ENCODE assay signal across 1 cellular context in genomic region chr4:184446132-184446531, GRCh38.
TF ChIP-seq lines count a peak whose summit lies in the region.

No MANE protein-coding gene starts in this region.

TF ChIP-seq in H1, 55 proteins besides CTCF, POLR2A, EP300 and RAD21:
- TF ChIP-seq BCL11A (IDR thresholded peaks at IDR 0.05; ENCODE audit: low read depth in 2 of 2, low read length in 2 of 2) (no peak), GTF2F1 (IDR thresholded peaks at IDR 0.05; ENCODE audit: borderline replicate concordance, low read depth, low read length) (no peak), CTBP2 (IDR thresholded peaks at IDR 0.05; ENCODE audit: borderline replicate concordance, insufficient read depth, insufficient read length, low read length) (no peak), TAF1 (IDR thresholded peaks at IDR 0.05; ENCODE audit: low read depth, low read length) (no peak), SP2 (IDR thresholded peaks at IDR 0.05; ENCODE audit: low read length) (no peak), CHD7 (IDR thresholded peaks at IDR 0.05; ENCODE audit: insufficient replicate concordance, low read length) (no peak), CREB1 (IDR thresholded peaks at IDR 0.05) (no peak), ATF3 (IDR thresholded peaks at IDR 0.05; ENCODE audit: insufficient read depth, low read depth, low read length) (no peak), USF2 (IDR thresholded peaks at IDR 0.05; ENCODE audit: low read length) (no peak), HDAC6 (IDR thresholded peaks at IDR 0.05; ENCODE audit: low read depth, low read length) (no peak), SP4 (IDR thresholded peaks at IDR 0.05; ENCODE audit: low read length) (no peak), EZH2 (IDR thresholded peaks at IDR 0.05; ENCODE audit: low read depth, low read length, severe bottlenecking) (no peak), E2F6 (IDR thresholded peaks at IDR 0.05) (no peak), HDAC2 (IDR thresholded peaks at IDR 0.05; ENCODE audit: borderline replicate concordance in 1 of 2, low read depth in 2 of 2, low read length in 2 of 2) (no peak), BACH1 (IDR thresholded peaks at IDR 0.05; ENCODE audit: low read length) (no peak), JUN (IDR thresholded peaks at IDR 0.05; ENCODE audit: low read depth, low read length) (no peak), SIX5 (IDR thresholded peaks at IDR 0.05; ENCODE audit: low read depth, low read length) (no peak)
TF ChIP-seq in H1: peak in this region for 0.
